ENCODE assay signal across 8 cellular contexts in the genomic region with DNA sequence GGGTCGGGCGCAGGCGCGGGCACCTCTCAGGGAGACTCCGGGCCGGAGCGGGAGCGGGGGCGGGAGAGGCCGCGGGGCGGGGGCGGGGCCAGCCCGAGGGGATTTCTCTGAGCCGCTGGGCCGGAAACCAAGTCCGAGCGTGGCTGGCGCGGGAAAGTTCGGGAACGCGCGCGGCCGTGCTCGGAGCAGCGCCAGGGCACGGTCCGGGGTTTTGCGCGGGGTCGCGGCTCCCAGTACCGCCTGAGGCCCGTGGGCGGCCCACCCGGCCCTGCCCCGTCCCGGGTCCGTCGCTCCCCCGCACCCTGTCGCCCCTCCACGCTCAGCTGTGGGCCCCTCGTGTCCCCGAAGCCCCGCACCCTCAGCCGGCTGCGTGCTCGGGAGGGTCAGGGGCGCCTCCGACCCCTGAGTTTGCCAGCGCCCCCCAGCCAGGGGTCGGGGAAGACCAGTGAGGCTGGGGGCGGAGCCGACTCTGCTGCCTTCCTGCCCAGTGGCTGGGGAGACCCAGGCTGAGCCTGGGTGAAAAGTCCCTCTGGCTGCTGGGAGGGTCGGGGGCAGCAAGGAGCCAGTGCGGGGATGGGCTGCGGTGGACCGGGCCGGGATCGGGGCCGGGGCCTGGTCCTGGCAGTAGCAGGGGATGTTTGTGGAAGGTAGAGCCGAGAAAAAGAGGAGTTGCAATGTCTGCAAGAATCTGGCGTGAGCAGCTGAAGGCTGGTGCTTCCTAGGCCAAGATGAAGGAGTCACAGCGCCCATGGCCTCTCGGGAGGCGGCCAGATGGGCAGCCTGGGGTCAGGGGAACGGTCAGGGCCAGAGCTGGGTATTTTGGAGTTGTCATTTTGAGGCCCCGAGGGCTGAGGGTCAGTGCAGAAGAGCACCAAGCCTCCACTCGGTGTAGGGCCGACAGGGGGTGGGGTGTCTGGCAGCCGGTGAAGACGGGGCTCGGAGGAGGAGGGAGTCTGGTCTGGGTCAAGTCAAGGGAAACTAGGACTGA. TPM values are rescaled to one million over a fixed set of nuclear protein-coding genes. Genes with fewer than 3 reads are reported as not detected.
DNase-seq lines count a peak whose midpoint lies in the region; ATAC-seq, FAIRE-seq and TF ChIP-seq lines count a peak whose summit lies in the region.

No MANE protein-coding gene starts in this region.

- H3K4me1 ChIP-seq in ACC112 (ENCODE audit: control insufficient read depth, insufficient read depth, low read length, unreplicated experiment) (peaks cover 19% of the 10 kb centered on the region), iPS-20b (ENCODE audit: insufficient read depth, low read length) (no peaks in the 10 kb centered on the region; the same call in 1 of the 2 replicates), smooth muscle cell (ENCODE audit: low read depth) (peaks cover 8% of the 10 kb centered on the region)

- no peaks in the 10 kb centered on the region for H3K9me3 ChIP-seq in iPS-20b (ENCODE audit: insufficient read depth, low read depth, low read length)
- no peaks in the 10 kb centered on the region for H3K9me3 ChIP-seq in smooth muscle cell (replicated peaks; ENCODE audit: low read depth)

- peaks cover 26% of the 10 kb centered on the region for H4K20me1 ChIP-seq in smooth muscle cell (ENCODE audit: low read depth)

- in situ Hi-C loops in astrocyte of the cerebellum (cut with HindIII; ENCODE audit: low sequenced_read_pairs), result loop anchor here (10.0 kb wide), 1 partner anchor 72 kb away; no protein-coding TSS in a partner anchor

- TF ChIP-seq CTCF in astrocyte of the cerebellum (IDR thresholded peaks at IDR 0.05; ENCODE audit: low read depth, low read length, missing control alignments), result no peak
- no peak for TF ChIP-seq CTCF in smooth muscle cell (IDR thresholded peaks at IDR 0.05; ENCODE audit: borderline replicate concordance, insufficient read depth, poor library complexity, severe bottlenecking)

- H3K36me3 ChIP-seq in ACC112 (ENCODE audit: insufficient read depth, low read length), result no peaks in the 10 kb centered on the region
- peaks cover 7% of the 10 kb centered on the region for H3K36me3 ChIP-seq in iPS-20b (ENCODE audit: insufficient read depth, low read depth, low read length)
- no peaks in the 10 kb centered on the region for H3K36me3 ChIP-seq in smooth muscle cell (ENCODE audit: low read depth)

- no peak for TF ChIP-seq POLR2A in GM12891 (IDR thresholded peaks at IDR 0.05; ENCODE audit: low read depth, low read length)

- H3K4me3 ChIP-seq in ACC112 (ENCODE audit: low read depth, low read length), result peak overlapping the region; percentile 82
- peak overlapping the region; percentile 82 for H3K4me3 ChIP-seq in astrocyte of the cerebellum (ENCODE audit: low read depth, low read length)
- H3K4me3 ChIP-seq in iPS-20b (ENCODE audit: low read length), result peak overlapping the region; percentile 76
- peak overlapping the region; percentile 99 for H3K4me3 ChIP-seq in smooth muscle cell

- H3K27ac ChIP-seq in ACC112 (ENCODE audit: low read depth, low read length), result peak overlapping the region; percentile 73
- no peak overlapping the region for H3K27ac ChIP-seq in iPS-20b (ENCODE audit: low read length)
- H3K27ac ChIP-seq in smooth muscle cell (ENCODE audit: low read depth), result peak overlapping the region; percentile 81

- H2AFZ ChIP-seq in ACC112 (ENCODE audit: low read length, unreplicated experiment) (peak overlapping the region; percentile 50), smooth muscle cell (ENCODE audit: low read depth) (peak overlapping the region; percentile 93)

- FAIRE-seq in GM12891 (lab: Jason Lieb, UNC), result peak; percentile 54

- ATAC-seq in HG02678 (IDR thresholded peaks at IDR 0.05; ENCODE audit: unreplicated experiment), result peak; percentile 12

- H3K27me3 ChIP-seq in ACC112 (ENCODE audit: insufficient read depth, low read length), result no peaks in the 10 kb centered on the region
- H3K27me3 ChIP-seq in iPS-20b (ENCODE audit: insufficient read depth, low read length), result no peaks in the 10 kb centered on the region
- H3K27me3 ChIP-seq in smooth muscle cell (ENCODE audit: low read depth), result no peaks in the 10 kb centered on the region

- no peaks in the 10 kb centered on the region for H3F3A ChIP-seq in smooth muscle cell (ENCODE audit: low read depth)

- peak overlapping the region; percentile 100 for H3K4me2 ChIP-seq in smooth muscle cell

- 17% methylated on average over 12 of the region's 76 CpGs for WGBS in smooth muscle cell (ENCODE audit: low lambda C conversion rate)

- peaks cover 49% of the 10 kb centered on the region for H3K79me2 ChIP-seq in ACC112 (ENCODE audit: control insufficient read depth, insufficient read depth, low read length, unreplicated experiment)
- H3K79me2 ChIP-seq in smooth muscle cell (ENCODE audit: low read depth), result peaks cover 46% of the 10 kb centered on the region

- DNase-seq in GM12891 (ENCODE audit: insufficient read length, low spot score), result peak; percentile 81
- DNase-seq in astrocyte of the cerebellum (ENCODE audit: low read depth), result no peak
- DNase-seq in smooth muscle cell (lab: John Stamatoyannopoulos, UW; ENCODE audit: unreplicated experiment), result peak; percentile 90
- no peak for DNase-seq in NCI-H524 treated with DMSO at 0.1 percent for 48 hours (lab: John Stamatoyannopoulos, UW)

- H3K9ac ChIP-seq in iPS-20b (ENCODE audit: low read depth, low read length), result peak overlapping the region; percentile 78; the same call in 1 of the 2 replicates
- peak overlapping the region; percentile 95 for H3K9ac ChIP-seq in smooth muscle cell (ENCODE audit: low read depth)

TF ChIP-seq in GM12891, 5 proteins besides CTCF, POLR2A, EP300 and RAD21:
- TF ChIP-seq POU2F2 (IDR thresholded peaks at IDR 0.05; ENCODE audit: low read depth, low read length) (no peak), PAX5 (IDR thresholded peaks at IDR 0.05; ENCODE audit: insufficient read depth, low read length, severe bottlenecking) (no peak), POLR2AphosphoS5 (IDR thresholded peaks at IDR 0.05; ENCODE audit: low read depth, low read length) (no peak)

TF ChIP-seq in PFSK-1, 5 proteins besides CTCF, POLR2A, EP300 and RAD21:
- TF ChIP-seq POLR2AphosphoS5 (IDR thresholded peaks at IDR 0.05; ENCODE audit: low read depth, low read length) (no peak), TAF1 (IDR thresholded peaks at IDR 0.05; ENCODE audit: borderline replicate concordance, insufficient read depth, low read length) (no peak), FOXP2 (optimal IDR thresholded peaks at IDR 0.05; ENCODE audit: borderline replicate concordance, extremely low read depth, extremely low read length, insufficient read depth) (peak; percentile 12), SIN3A (IDR thresholded peaks at IDR 0.05; ENCODE audit: borderline replicate concordance, insufficient read depth, low read length) (no peak)
- TF ChIP-seq, protein P1, sequence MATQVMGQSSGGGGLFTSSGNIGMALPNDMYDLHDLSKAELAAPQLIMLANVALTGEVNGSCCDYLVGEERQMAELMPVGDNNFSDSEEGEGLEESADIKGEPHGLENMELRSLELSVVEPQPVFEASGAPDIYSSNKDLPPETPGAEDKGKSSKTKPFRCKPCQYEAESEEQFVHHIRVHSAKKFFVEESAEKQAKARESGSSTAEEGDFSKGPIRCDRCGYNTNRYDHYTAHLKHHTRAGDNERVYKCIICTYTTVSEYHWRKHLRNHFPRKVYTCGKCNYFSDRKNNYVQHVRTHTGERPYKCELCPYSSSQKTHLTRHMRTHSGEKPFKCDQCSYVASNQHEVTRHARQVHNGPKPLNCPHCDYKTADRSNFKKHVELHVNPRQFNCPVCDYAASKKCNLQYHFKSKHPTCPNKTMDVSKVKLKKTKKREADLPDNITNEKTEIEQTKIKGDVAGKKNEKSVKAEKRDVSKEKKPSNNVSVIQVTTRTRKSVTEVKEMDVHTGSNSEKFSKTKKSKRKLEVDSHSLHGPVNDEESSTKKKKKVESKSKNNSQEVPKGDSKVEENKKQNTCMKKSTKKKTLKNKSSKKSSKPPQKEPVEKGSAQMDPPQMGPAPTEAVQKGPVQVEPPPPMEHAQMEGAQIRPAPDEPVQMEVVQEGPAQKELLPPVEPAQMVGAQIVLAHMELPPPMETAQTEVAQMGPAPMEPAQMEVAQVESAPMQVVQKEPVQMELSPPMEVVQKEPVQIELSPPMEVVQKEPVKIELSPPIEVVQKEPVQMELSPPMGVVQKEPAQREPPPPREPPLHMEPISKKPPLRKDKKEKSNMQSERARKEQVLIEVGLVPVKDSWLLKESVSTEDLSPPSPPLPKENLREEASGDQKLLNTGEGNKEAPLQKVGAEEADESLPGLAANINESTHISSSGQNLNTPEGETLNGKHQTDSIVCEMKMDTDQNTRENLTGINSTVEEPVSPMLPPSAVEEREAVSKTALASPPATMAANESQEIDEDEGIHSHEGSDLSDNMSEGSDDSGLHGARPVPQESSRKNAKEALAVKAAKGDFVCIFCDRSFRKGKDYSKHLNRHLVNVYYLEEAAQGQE (IDR thresholded peaks at IDR 0.05; ENCODE audit: insufficient read depth in 1 of 2, low read depth in 2 of 2, low read length in 2 of 2), result no peak
TF ChIP-seq in PFSK-1: peak in this region for 1.

RNA-seq across cellular contexts. Expression of gene TRAF2, which starts 0.6 kb away (rescaled TPM):
- 14.1 TPM for polyA plus RNA-seq in GM12891 (2012; ENCODE audit: low read depth, missing spikeins)
- 25.5 TPM for polyA plus RNA-seq in PFSK-1 (2012; ENCODE audit: insufficient read length, low read depth)
- total RNA-seq in smooth muscle cell, result 6.2 and 7.0 TPM in 2 replicates
- 15.9 and 18.0 TPM in 2 replicates for polyA plus RNA-seq in smooth muscle cell

RNA-seq across cellular contexts. Expression of gene EDF1, which starts 20.8 kb away (rescaled TPM):
- 423 TPM for polyA plus RNA-seq in GM12891 (2012; ENCODE audit: low read depth, missing spikeins)
- polyA plus RNA-seq in PFSK-1 (2012; ENCODE audit: insufficient read length, low read depth), result 968 TPM
- 304 and 306 TPM in 2 replicates for total RNA-seq in smooth muscle cell
- polyA plus RNA-seq in smooth muscle cell, result 492 and 548 TPM in 2 replicates

RNA-seq across cellular contexts. Expression of gene MAMDC4, which starts 34.8 kb away (rescaled TPM):
- polyA plus RNA-seq in GM12891 (2012; ENCODE audit: low read depth, missing spikeins), result 4.4 TPM
- polyA plus RNA-seq in PFSK-1 (2012; ENCODE audit: insufficient read length, low read depth), result 13.9 TPM
- total RNA-seq in smooth muscle cell, result 3.8 TPM in 2 replicates
- 7.5 and 8.0 TPM in 2 replicates for polyA plus RNA-seq in smooth muscle cell

RNA-seq across cellular contexts. Expression of gene PHPT1, which starts 37.7 kb away (rescaled TPM):
- polyA plus RNA-seq in GM12891 (2012; ENCODE audit: low read depth, missing spikeins), result 204 TPM
- 221 TPM for polyA plus RNA-seq in PFSK-1 (2012; ENCODE audit: insufficient read length, low read depth)
- 110 and 173 TPM in 2 replicates for total RNA-seq in smooth muscle cell
- polyA plus RNA-seq in smooth muscle cell, result 381 and 435 TPM in 2 replicates

RNA-seq across cellular contexts. Expression of gene AJM1, which starts 44.6 kb away (rescaled TPM):
- polyA plus RNA-seq in GM12891 (2012; ENCODE audit: low read depth, missing spikeins), result 1.8 TPM
- polyA plus RNA-seq in PFSK-1 (2012; ENCODE audit: insufficient read length, low read depth), result 10.2 TPM
- 1.2 and 1.8 TPM in 2 replicates for total RNA-seq in smooth muscle cell
- polyA plus RNA-seq in smooth muscle cell, result 2.9 and 3.7 TPM in 2 replicates

Comparison
In these comparisons a context has a peak if more than half of its experiments do, and no peak if none do; other contexts are left out.
1. DNase-seq: peak in GM12891 (single experiment) and smooth muscle cell (single experiment); none in astrocyte of the cerebellum (single experiment) and NCI-H524 treated with DMSO at 0.1 percent for 48 hours (single experiment).
2. Peak in every context shown above with its lines, with median percentiles within 50 percentile points of each other: H3K4me3 ChIP-seq.